Comparison of ENCODE assay signal across 23 cellular contexts in genomic region chr18:78896111-78896510, GRCh38.
"Had no signal": no experiment of that assay in that cellular context is flagged by ENCODE, and none has a peak within 500 bp of the region (broad histone marks: within the 10 kb centered on the region; RNA-seq: fewer than 3 reads in every experiment).

No MANE protein-coding gene starts in this region.

- DNase-seq: IMR-90, Karpas-422, KG1, MG63, NCI-H1092, NCI-H1105 treated with DMSO at 0.1 percent for 48 hours, NCI-H1417 treated with DMSO at 0.1 percent for 48 hours, NCI-H146, NCI-H1694 treated with DMSO at 0.1 percent for 48 hours, NCI-H1930, NCI-H2081, NCI-H2107, NCI-H2171, NCI-H226, NCI-H446, NCI-H510A, NCI-H524 treated with DMSO at 0.1 percent for 48 hours, NCI-H69, NCI-H774, RPMI8226, SHP77, SK-N-SH had no signal

- ATAC-seq: HepG2 had no signal

- H3K36me3 ChIP-seq: MG63 had no signal

- H3K4me3 ChIP-seq: MG63 had no signal

- H3K27me3 ChIP-seq: MG63 had no signal

- H3K9me3 ChIP-seq: MG63, SK-N-SH had no signal
